In the genomic region with DNA sequence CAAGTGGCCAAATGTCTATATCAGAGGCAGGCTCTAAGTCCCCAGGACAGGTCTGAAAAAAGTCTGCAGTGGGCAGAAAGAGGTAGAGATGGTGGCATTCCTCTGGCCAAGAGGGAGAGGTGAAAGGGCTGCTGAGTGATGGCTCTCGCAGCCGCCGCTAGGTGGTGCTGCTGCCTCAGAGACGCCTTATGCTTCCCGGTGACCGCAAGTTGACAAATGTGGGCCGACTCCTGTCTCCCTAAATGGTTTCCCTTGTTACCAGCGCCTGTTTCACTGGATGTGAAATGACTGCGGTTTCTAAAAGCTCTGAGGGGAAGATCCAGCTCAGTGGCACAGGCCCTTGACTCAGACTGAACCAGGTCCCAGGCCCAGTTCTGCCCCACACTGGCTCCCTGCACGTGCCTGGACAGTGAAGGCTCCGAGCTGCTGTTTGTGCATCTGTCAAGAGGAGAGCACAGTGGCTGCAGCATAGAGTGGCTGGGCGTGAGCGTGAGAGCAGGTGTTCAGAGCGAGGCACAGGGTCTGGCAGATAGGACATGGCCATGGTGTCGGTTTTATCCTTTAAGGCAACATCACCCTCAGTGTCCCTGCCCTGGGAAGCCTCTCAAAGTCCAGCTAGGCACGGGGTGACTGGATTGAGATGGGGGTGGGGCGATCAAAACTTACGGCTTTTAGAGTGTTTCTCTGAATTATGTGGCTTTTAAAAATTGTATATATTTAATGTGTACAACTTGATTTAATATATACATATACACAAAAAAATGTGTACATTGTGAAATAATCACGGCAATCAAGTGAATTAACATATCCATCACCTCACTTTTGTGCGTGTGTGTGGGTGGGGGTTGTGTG, we compare ENCODE assay signal across 8 cellular contexts. TPM values are rescaled to one million over a fixed set of nuclear protein-coding genes. Genes with fewer than 3 reads are reported as not detected.
DNase-seq lines count a peak whose midpoint lies in the region; ATAC-seq and TF ChIP-seq lines count a peak whose summit lies in the region.

No MANE protein-coding gene starts in this region.

- H3K4me3 Mint-ChIP-seq in CD4-positive, CD25-positive, alpha-beta regulatory T cell: peak overlapping the region; percentile 13 to 82 (median 78)

- no peaks in the 10 kb centered on the region for H3K9me3 Mint-ChIP-seq in CD4-positive, CD25-positive, alpha-beta regulatory T cell

- TF ChIP-seq CTCF in LNCaP clone FGC (IDR thresholded peaks at IDR 0.05; ENCODE audit: control insufficient read depth, extremely low read depth, insufficient read depth): peak; percentile 97
- peak; percentile 97 for TF ChIP-seq CTCF in fibroblast of villous mesenchyme (IDR thresholded peaks at IDR 0.05; ENCODE audit: insufficient read depth, low read depth, low read length)
- peak in 1 of 3 donors; percentile 73 for TF ChIP-seq CTCF in omental fat pad (IDR thresholded peaks at IDR 0.05)
- TF ChIP-seq CTCF in thoracic aorta (IDR thresholded peaks at IDR 0.05): peak; percentile 91

- H3K27ac Mint-ChIP-seq in CD4-positive, CD25-positive, alpha-beta regulatory T cell: peak overlapping the region; percentile 90 to 95 (median 93)

- no peaks in the 10 kb centered on the region for H3K9me3 ChIP-seq in CD4-positive, CD25-positive, alpha-beta regulatory T cell (ENCODE audit: control insufficient read depth in 2 of 2, low read length in 2 of 2)
- no peaks in the 10 kb centered on the region for H3K9me3 ChIP-seq in thoracic aorta

- peak; percentile 73 to 83 (median 77) for DNase-seq in CD4-positive, CD25-positive, alpha-beta regulatory T cell
- DNase-seq in LNCaP clone FGC (ENCODE audit: low read depth) (no peak), SHP77 treated with DMSO at 0.1 percent for 48 hours (lab: John Stamatoyannopoulos, UW) (peak; percentile 92), fibroblast of villous mesenchyme (ENCODE audit: low read depth) (peak; percentile 85), omental fat pad (ENCODE audit: low spot score) (peak; percentile 67), thoracic aorta (ENCODE audit: low spot score) (peak; percentile 46)
- DNase-seq in activated effector memory CD4-positive, alpha-beta T cell treated with anti-CD3 and anti-CD28 coated beads, Interleukin-2, amount 50 U/mL, for 16 hours: peak; percentile 94

- H3K36me3 Mint-ChIP-seq in CD4-positive, CD25-positive, alpha-beta regulatory T cell: peaks cover 21% of the 10 kb centered on the region

- H3K36me3 ChIP-seq in CD4-positive, CD25-positive, alpha-beta regulatory T cell (ENCODE audit: control insufficient read depth, insufficient read depth, low read length): peaks cover 31% of the 10 kb centered on the region
- H3K36me3 ChIP-seq in thoracic aorta: peaks cover 10% of the 10 kb centered on the region

- ATAC-seq in CD4-positive, CD25-positive, alpha-beta regulatory T cell (ENCODE audit: low read depth in 2 of 2): peak; percentile 41 to 52
- peak; percentile 38 for ATAC-seq in GM21367 (IDR thresholded peaks at IDR 0.05; ENCODE audit: unreplicated experiment)
- peak; percentile 68 for ATAC-seq in omental fat pad (ENCODE audit: low FRiP score)
- ATAC-seq in thoracic aorta (ENCODE audit: insufficient number of reproducible peaks, low FRiP score, low read depth): peak; percentile 79

- peak overlapping the region; percentile 66 for H3K4me3 ChIP-seq in CD4-positive, CD25-positive, alpha-beta regulatory T cell (ENCODE audit: low read depth, low read length)
- no peak overlapping the region for H3K4me3 ChIP-seq in LNCaP clone FGC (ENCODE audit: low read depth, low read length)
- H3K4me3 ChIP-seq in fibroblast of villous mesenchyme (ENCODE audit: low read depth, low read length): no peak overlapping the region
- H3K4me3 ChIP-seq in thoracic aorta: peak overlapping the region; percentile 36

- H3K27me3 ChIP-seq in CD4-positive, CD25-positive, alpha-beta regulatory T cell (ENCODE audit: control insufficient read depth, insufficient read depth, low read length): no peaks in the 10 kb centered on the region
- H3K27me3 ChIP-seq in thoracic aorta (replicated peaks; ENCODE audit: insufficient read depth): no peaks in the 10 kb centered on the region

- peaks cover 23% of the 10 kb centered on the region for H3K4me1 ChIP-seq in CD4-positive, CD25-positive, alpha-beta regulatory T cell (ENCODE audit: control insufficient read depth, insufficient read depth, low read length, poor library complexity, severe bottlenecking)
- peaks cover 18 to 21% of the 10 kb centered on the region in 2 donors for H3K4me1 ChIP-seq in thoracic aorta (ENCODE audit: control insufficient read depth in 1 of 2, low read depth in 2 of 2)

- H3K4me1 Mint-ChIP-seq in CD4-positive, CD25-positive, alpha-beta regulatory T cell: peaks cover 14 to 33% (median 28%) of the 10 kb centered on the region in 4 donors

- no peaks in the 10 kb centered on the region for H3K27me3 Mint-ChIP-seq in CD4-positive, CD25-positive, alpha-beta regulatory T cell

- H3K27ac ChIP-seq in CD4-positive, CD25-positive, alpha-beta regulatory T cell (ENCODE audit: insufficient read depth, low read length, poor library complexity, severe bottlenecking): peak overlapping the region; percentile 84
- peak overlapping the region; percentile 42 to 57 for H3K27ac ChIP-seq in thoracic aorta

RNA-seq across cellular contexts. Expression of a gene that starts 19.9 kb away (rescaled TPM):
- total RNA-seq in CD4-positive, CD25-positive, alpha-beta regulatory T cell: 38.9 TPM
- 10 to 100 TPM; 11.8 to 16.0 (median 12.1) TPM for polyA plus RNA-seq in CD4-positive, CD25-positive, alpha-beta regulatory T cell
- 28.7 and 32.4 TPM in 2 replicates for total RNA-seq in fibroblast of villous mesenchyme
- total RNA-seq in omental fat pad: 10 to 100 TPM; 24.0 to 36.9 (median 29.5) TPM
- 10 to 100 TPM; 46.6 to 47.6 TPM for total RNA-seq in thoracic aorta

RNA-seq across cellular contexts. Expression of a gene that starts 22.0 kb away (rescaled TPM):
- total RNA-seq in CD4-positive, CD25-positive, alpha-beta regulatory T cell: 15.7 TPM
- 10 to 100 TPM; 49.4 to 53.5 (median 51.8) TPM for polyA plus RNA-seq in CD4-positive, CD25-positive, alpha-beta regulatory T cell
- total RNA-seq in fibroblast of villous mesenchyme: 40.2 and 41.2 TPM in 2 replicates
- 10 to 100 TPM; 56.8 to 71.5 (median 64.5) TPM for total RNA-seq in omental fat pad
- total RNA-seq in thoracic aorta: 100 to 1,000 TPM; 120 to 157 TPM

Comparison
In these comparisons a context has a peak if more than half of its experiments do, and no peak if none do; other contexts are left out.
1. H3K4me3 ChIP-seq: peak in CD4-positive, CD25-positive, alpha-beta regulatory T cell (single experiment) and thoracic aorta (single experiment); none in LNCaP clone FGC (single experiment) and fibroblast of villous mesenchyme (single experiment).
2. Peak in every context shown above with its lines, with median percentiles within 50 percentile points of each other: ATAC-seq.